ENCODE assay signal across 9 cellular contexts in the genomic region with DNA sequence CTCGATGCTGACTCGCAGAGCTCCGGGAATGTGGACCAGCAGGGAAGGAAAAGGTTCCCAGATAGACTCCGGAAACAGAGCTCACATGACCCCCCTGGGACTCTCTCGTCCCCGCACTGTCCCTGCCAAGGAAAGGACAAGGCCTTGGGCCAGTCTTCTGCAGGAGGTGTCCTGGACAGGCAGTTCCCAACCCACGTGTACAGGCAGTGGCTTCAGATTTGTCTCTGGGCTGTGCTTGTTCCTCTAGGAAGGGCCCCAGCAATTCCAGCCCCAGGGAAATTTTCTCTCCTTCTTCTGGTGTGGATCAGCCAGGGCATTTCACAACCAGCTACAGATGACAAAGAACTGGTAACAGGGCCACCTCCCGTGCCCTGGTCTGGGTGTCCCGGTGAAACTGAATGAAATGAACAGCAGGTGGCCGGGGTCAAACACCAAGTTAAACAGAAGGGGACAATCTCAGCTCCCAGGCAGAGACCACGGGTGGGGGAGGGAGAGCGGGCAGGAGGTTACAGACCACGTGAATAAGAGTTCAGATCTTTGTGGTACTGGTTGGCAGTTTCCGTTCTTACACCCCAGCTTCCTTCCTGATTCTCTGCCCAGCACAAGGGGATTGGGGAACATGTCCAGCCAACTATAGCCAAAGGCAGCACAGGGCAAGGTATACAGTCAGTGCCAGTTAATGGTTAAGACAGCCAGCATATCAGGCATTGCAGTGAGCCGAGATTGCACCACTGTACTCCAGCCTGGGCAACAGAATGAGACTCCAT. TPM values are rescaled to one million over a fixed set of nuclear protein-coding genes. Genes with fewer than 3 reads are reported as not detected.
DNase-seq lines count a peak whose midpoint lies in the region; ATAC-seq, FAIRE-seq and TF ChIP-seq lines count a peak whose summit lies in the region.
"Had no signal": no experiment of that assay in that cellular context is flagged by ENCODE, and none has a peak within 500 bp of the region (broad histone marks: within the 10 kb centered on the region; RNA-seq: fewer than 3 reads in every experiment).

No MANE protein-coding gene starts in this region.

- no peaks in the 10 kb centered on the region for H3K27me3 ChIP-seq in CD4-positive, alpha-beta T cell (ENCODE audit: control insufficient read depth, insufficient read depth, low read length)

- intact Hi-C loops in CD4-positive, alpha-beta T cell (cut with DNase I, micrococcal nuclease), result loop anchor here (5.0 kb wide), 3 partner anchors 52 to 137 kb away; a partner anchor contains a TSS

- FAIRE-seq in frontal cortex (lab: Jason Lieb, UNC), result no peak

- H3K27ac Mint-ChIP-seq in CD4-positive, alpha-beta T cell, result peak overlapping the region; percentile 90
- peak overlapping the region; percentile 94 for H3K27ac Mint-ChIP-seq in activated naive CD8-positive, alpha-beta T cell treated with anti-CD3 and anti-CD28 coated beads, Interleukin-2, amount 50 U/mL, for 24 hours
- peak overlapping the region; percentile 81 to 96 (median 90) for H3K27ac Mint-ChIP-seq in naive thymus-derived CD8-positive, alpha-beta T cell
- H3K27ac Mint-ChIP-seq in chondrocyte (ENCODE audit: unreplicated experiment), result no peak overlapping the region

- peak in 6 of 10 experiments; percentile 13 to 54 (median 34) for DNase-seq in CD4-positive, alpha-beta T cell
- DNase-seq in NOMO-1 treated with dmso at 0.1 percent for 144 hours (lab: John Stamatoyannopoulos, UW; ENCODE audit: unreplicated experiment) (peak; percentile 78), chondrocyte (ENCODE audit: low spot score) (no peak), HT-29 (ENCODE audit: low spot score) (no peak), frontal cortex (ENCODE audit: low spot score in 2 of 2) (no peak)
- DNase-seq in activated naive CD8-positive, alpha-beta T cell treated with anti-CD3 and anti-CD28 coated beads, Interleukin-2, amount 50 U/mL, for 24 hours, result peak; percentile 72
- peak in 8 of 10 donors; percentile 16 to 68 (median 46) for DNase-seq in naive thymus-derived CD8-positive, alpha-beta T cell
- DNase-seq: DMS53 had no signal

- CTCF ChIA-PET in CD4-positive, alpha-beta T cell (lab: Charles Lee), result interaction anchor here (0.8 kb wide), 1 partner anchor 17 kb away, joined by 3 read pairs; no protein-coding TSS in a partner anchor

- POLR2A ChIA-PET in CD4-positive, alpha-beta T cell (lab: Charles Lee), result interaction anchor here (0.8 to 4.2 kb wide), 13 partner anchors 8 to 244 kb away, joined by 3 to 43 read pairs (median 5); a partner anchor contains a TSS
- POLR2A ChIA-PET in naive thymus-derived CD8-positive, alpha-beta T cell (lab: Charles Lee), result interaction anchor here (0.5 to 3.3 kb wide), 9 partner anchors 16 to 925 kb away, joined by 3 to 51 read pairs (median 4); no protein-coding TSS in a partner anchor

- ATAC-seq in CD4-positive, alpha-beta T cell (ENCODE audit: poor library complexity), result peak; percentile 10
- no peak for ATAC-seq in activated naive CD8-positive, alpha-beta T cell treated with anti-CD3 and anti-CD28 coated beads, Interleukin-2, amount 50 U/mL, for 24 hours
- peak; percentile 35 to 70 for ATAC-seq in naive thymus-derived CD8-positive, alpha-beta T cell
- no peak for ATAC-seq in HG02840 (IDR thresholded peaks at IDR 0.05; ENCODE audit: low FRiP score, unreplicated experiment)

- no peaks in the 10 kb centered on the region for H3K9me3 ChIP-seq in CD4-positive, alpha-beta T cell (ENCODE audit: control insufficient read depth, low read length)

- no peaks in the 10 kb centered on the region for H3K9me3 Mint-ChIP-seq in CD4-positive, alpha-beta T cell
- H3K9me3 Mint-ChIP-seq in activated naive CD8-positive, alpha-beta T cell treated with anti-CD3 and anti-CD28 coated beads, Interleukin-2, amount 50 U/mL, for 24 hours, result no peaks in the 10 kb centered on the region
- peaks cover 0 to 1% (median 0%) of the 10 kb centered on the region in 9 donors for H3K9me3 Mint-ChIP-seq in naive thymus-derived CD8-positive, alpha-beta T cell
- H3K9me3 Mint-ChIP-seq in chondrocyte (ENCODE audit: low read depth), result no peaks in the 10 kb centered on the region

- H3K27ac ChIP-seq in CD4-positive, alpha-beta T cell (ENCODE audit: low read depth, low read length), result peak overlapping the region; percentile 55

- H3K4me3 Mint-ChIP-seq in CD4-positive, alpha-beta T cell, result peak overlapping the region; percentile 49
- H3K4me3 Mint-ChIP-seq in activated naive CD8-positive, alpha-beta T cell treated with anti-CD3 and anti-CD28 coated beads, Interleukin-2, amount 50 U/mL, for 24 hours, result peak overlapping the region; percentile 71
- H3K4me3 Mint-ChIP-seq in naive thymus-derived CD8-positive, alpha-beta T cell, result peak overlapping the region; percentile 56 to 87 (median 78)
- H3K4me3 Mint-ChIP-seq in chondrocyte (ENCODE audit: unreplicated experiment), result no peak overlapping the region

- TF ChIP-seq CTCF in CD4-positive, alpha-beta T cell (IDR thresholded peaks at IDR 0.05), result no peak
- no peak for TF ChIP-seq CTCF in chondrocyte (IDR thresholded peaks at IDR 0.05)

- peaks cover 98% of the 10 kb centered on the region for H3K4me1 Mint-ChIP-seq in CD4-positive, alpha-beta T cell (ENCODE audit: low read depth)
- H3K4me1 Mint-ChIP-seq in activated naive CD8-positive, alpha-beta T cell treated with anti-CD3 and anti-CD28 coated beads, Interleukin-2, amount 50 U/mL, for 24 hours, result peaks cover 99% of the 10 kb centered on the region
- H3K4me1 Mint-ChIP-seq in naive thymus-derived CD8-positive, alpha-beta T cell, result peaks cover 55 to 95% (median 94%) of the 10 kb centered on the region in 4 donors
- H3K4me1 Mint-ChIP-seq in chondrocyte (ENCODE audit: low read depth), result no peaks in the 10 kb centered on the region

- H3K27me3 Mint-ChIP-seq in CD4-positive, alpha-beta T cell, result no peaks in the 10 kb centered on the region
- H3K27me3 Mint-ChIP-seq in activated naive CD8-positive, alpha-beta T cell treated with anti-CD3 and anti-CD28 coated beads, Interleukin-2, amount 50 U/mL, for 24 hours, result no peaks in the 10 kb centered on the region
- H3K27me3 Mint-ChIP-seq in naive thymus-derived CD8-positive, alpha-beta T cell, result no peaks in the 10 kb centered on the region
- H3K27me3 Mint-ChIP-seq in chondrocyte (ENCODE audit: low read depth), result no peaks in the 10 kb centered on the region

- H3K36me3 Mint-ChIP-seq in CD4-positive, alpha-beta T cell (ENCODE audit: low read depth), result no peaks in the 10 kb centered on the region
- H3K36me3 Mint-ChIP-seq in activated naive CD8-positive, alpha-beta T cell treated with anti-CD3 and anti-CD28 coated beads, Interleukin-2, amount 50 U/mL, for 24 hours (ENCODE audit: low read depth), result no peaks in the 10 kb centered on the region
- H3K36me3 Mint-ChIP-seq in naive thymus-derived CD8-positive, alpha-beta T cell, result no peaks in the 10 kb centered on the region
- H3K36me3 Mint-ChIP-seq in chondrocyte (ENCODE audit: low read depth), result no peaks in the 10 kb centered on the region

RNA-seq across cellular contexts. Expression of a gene that starts 52.2 kb away (rescaled TPM):
- total RNA-seq in CD4-positive, alpha-beta T cell, result 10 to 100 TPM; 44.8 to 45.3 TPM
- total RNA-seq in naive thymus-derived CD8-positive, alpha-beta T cell, result 100 to 1,000 TPM in 1 of 2 experiments, 10 to 100 TPM in 1; 95.5 to 107 TPM
- 10 to 100 TPM; 62.5 to 81.5 (median 67.1) TPM for polyA plus RNA-seq in naive thymus-derived CD8-positive, alpha-beta T cell
- 30.9 to 34.7 TPM (median 33.4 TPM) in 3 replicates for total RNA-seq in chondrocyte
- 28.6 and 30.6 TPM in 2 replicates for total RNA-seq in HT-29 (2014; rRNA removed; shearing (Covaris generic))
- 165 TPM for total RNA-seq in frontal cortex

Comparison
In these comparisons a context has a peak if more than half of its experiments do, and no peak if none do; other contexts are left out.
1. ATAC-seq: peak in CD4-positive, alpha-beta T cell (single experiment) and naive thymus-derived CD8-positive, alpha-beta T cell (2 of 2); none in activated naive CD8-positive, alpha-beta T cell treated with anti-CD3 and anti-CD28 coated beads, Interleukin-2, amount 50 U/mL, for 24 hours (single experiment) and HG02840 (single experiment).
2. DNase-seq: peak in CD4-positive, alpha-beta T cell (6 of 10), NOMO-1 treated with dmso at 0.1 percent for 144 hours (single experiment), activated naive CD8-positive, alpha-beta T cell treated with anti-CD3 and anti-CD28 coated beads, Interleukin-2, amount 50 U/mL, for 24 hours (single experiment) and naive thymus-derived CD8-positive, alpha-beta T cell (8 of 10); none in chondrocyte (single experiment), HT-29 (single experiment) and frontal cortex (0 of 2).